In the genomic region with DNA sequence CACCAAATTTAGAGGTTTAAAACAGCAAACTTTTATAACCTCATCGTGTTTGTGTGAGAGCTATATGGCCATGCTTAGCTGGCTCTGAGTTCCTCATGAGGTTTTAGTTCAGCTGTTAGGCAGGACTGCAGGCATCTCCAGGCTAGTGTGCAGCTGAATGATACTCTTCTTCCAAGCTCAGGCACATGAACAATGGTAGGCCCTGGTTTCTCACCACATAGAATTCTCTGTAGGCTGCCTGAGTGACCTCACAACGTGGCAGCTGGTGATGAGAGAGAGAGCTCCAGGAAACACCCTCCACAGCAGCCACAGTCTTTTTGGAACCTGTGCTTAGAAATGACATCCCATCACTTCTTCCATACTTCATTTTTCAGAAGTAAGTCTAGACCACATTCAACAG, we compare ENCODE assay signal across 27 cellular contexts.
DNase-seq lines count a peak whose midpoint lies in the region; ATAC-seq, FAIRE-seq and TF ChIP-seq lines count a peak whose summit lies in the region.
"Had no signal": no experiment of that assay in that cellular context is flagged by ENCODE, and none has a peak within 500 bp of the region (broad histone marks: within the 10 kb centered on the region; RNA-seq: fewer than 3 reads in every experiment).

No MANE protein-coding gene starts in this region.

- no peaks in the 10 kb centered on the region for H3K79me2 ChIP-seq in mammary epithelial cell (ENCODE audit: insufficient read depth, low read length)
- H3K79me2 ChIP-seq in H1 (ENCODE audit: control insufficient read depth in 1 of 2, insufficient read depth in 2 of 2, low read length in 2 of 2): no peaks in the 10 kb centered on the region

- dilution Hi-C loops in mammary epithelial cell (cut with HindIII; ENCODE audit: low sequenced_read_pairs): no loop called here

- peak overlapping the region; percentile 42 for H3K14ac ChIP-seq in H1 (ENCODE audit: insufficient read length)

- no peak overlapping the region for H2BK5ac ChIP-seq in H1 (ENCODE audit: low read depth, low read length)

- H3K27me3 Mint-ChIP-seq in MCF 10A (ENCODE audit: insufficient read depth, unreplicated experiment) (no peaks in the 10 kb centered on the region), nephron (ENCODE audit: low read depth) (no peaks in the 10 kb centered on the region)
- H3K27me3 Mint-ChIP-seq: B cell had no signal

- no peaks in the 10 kb centered on the region for H3K9me3 Mint-ChIP-seq in MCF 10A (ENCODE audit: unreplicated experiment)
- H3K9me3 Mint-ChIP-seq in nephron: no peaks in the 10 kb centered on the region

- H3K27ac Mint-ChIP-seq in MCF 10A (ENCODE audit: low read depth, unreplicated experiment) (no peak overlapping the region), nephron (peak overlapping the region; percentile 40 to 71 (median 56))
- H3K27ac Mint-ChIP-seq: B cell; CD8-positive, alpha-beta T cell had no signal

- no peak overlapping the region for H3K4me2 ChIP-seq in mammary epithelial cell (ENCODE audit: insufficient read depth, low read depth, low read length)
- H3K4me2 ChIP-seq in H1 (ENCODE audit: insufficient read depth in 1 of 2, low read depth in 2 of 2, low read length in 2 of 2): no peak overlapping the region
- H3K4me2 ChIP-seq: SK-N-SH had no signal

- TF ChIP-seq RAD21 in H1 (IDR thresholded peaks at IDR 0.05 in 1 of 2, conservative IDR thresholded peaks at IDR 0.05 in 1 of 2; ENCODE audit: low read depth in 2 of 2, low read length in 2 of 2): no peak

- WGBS in mammary epithelial cell (ENCODE audit: low coverage, missing lambda C conversion rate): 55% methylated on average over 2 of the region's 2 CpGs
- WGBS in H1 (ENCODE audit: extremely low coverage in 1 of 2, insufficient coverage in 1 of 2, insufficient read length in 1 of 2, insufficient replicate concordance in 2 of 2, low coverage in 1 of 2, low lambda C conversion rate in 2 of 2, missing lambda C conversion rate in 1 of 2), 2 experiments: 95% methylated on average over 2 of the region's 2 CpGs; no CpG with 5 or more reads in 1 of the 2 experiments

- H2BK15ac ChIP-seq in H1 (ENCODE audit: low read length): no peak overlapping the region

- H2BK120ac ChIP-seq in H1 (replicated peaks; ENCODE audit: low read depth, low read length): no peak overlapping the region

- no peak for TF ChIP-seq POLR2A in H1 (IDR thresholded peaks at IDR 0.05; ENCODE audit: control extremely low read depth in 1 of 2, low read depth in 2 of 2, low read length in 2 of 2)

- H2AFZ ChIP-seq in mammary epithelial cell (ENCODE audit: low read depth, low read length): peak overlapping the region; percentile 46
- H2AFZ ChIP-seq in H1 (ENCODE audit: low read length): no peak overlapping the region

- BruUV-seq in mammary epithelial cell (replicated peaks; lab: Mats Ljungman, UMichigan) (no TSS peak), MCF 10A (replicated peaks; lab: Mats Ljungman, UMichigan) (no TSS peak)

- H3K4me3 ChIP-seq in mammary epithelial cell (replicated peaks in 1 of 3; ENCODE audit: insufficient read depth in 1 of 3, low read depth in 2 of 3, low read length in 3 of 3) (no peak overlapping the region), H1 (ENCODE audit: extremely low read depth in 1 of 4, insufficient read depth in 2 of 4, low read depth in 3 of 4, low read length in 4 of 4) (no peak overlapping the region)
- H3K4me3 ChIP-seq: GM12878, Peyer's patch had no signal

- POLR2A ChIA-PET in MCF 10A (lab: Yijun Ruan, JAX): interaction anchor here (0.7 kb wide), 1 partner anchor 23 kb away, joined by 3 read pairs; no protein-coding TSS in a partner anchor
- POLR2A ChIA-PET in H1 (lab: Charles Lee; ENCODE audit: partially characterized antibody): interaction anchor here (0.5 kb wide), 1 partner anchor 32 kb away, joined by 3 read pairs; no protein-coding TSS in a partner anchor

- no peak overlapping the region for H3K23ac ChIP-seq in H1 (ENCODE audit: insufficient read length)

- H3K4me3 Mint-ChIP-seq in MCF 10A (ENCODE audit: unreplicated experiment) (no peak overlapping the region), nephron (no peak overlapping the region)
- H3K4me3 Mint-ChIP-seq: B cell; CD8-positive, alpha-beta T cell had no signal

- H4K20me1 ChIP-seq in mammary epithelial cell (ENCODE audit: insufficient read depth, low read length) (no peaks in the 10 kb centered on the region), H1 (replicated peaks in 1 of 2; ENCODE audit: control insufficient read depth in 1 of 2, insufficient read depth in 2 of 2, low read length in 2 of 2) (no peaks in the 10 kb centered on the region)

- CTCF ChIA-PET in mammary epithelial cell (lab: Charles Lee; ENCODE audit: low non-redundant PET) (no interaction called here), MCF 10A (lab: Yijun Ruan, JAX) (interaction anchor here (0.6 kb wide), 1 partner anchor 1121 kb away, joined by 4 read pairs; no protein-coding TSS in a partner anchor), H1 (lab: Charles Lee; ENCODE audit: partially characterized antibody) (interaction anchor here (1.6 kb wide), 1 partner anchor 19 kb away, joined by 5 read pairs; no protein-coding TSS in a partner anchor)

- H3K27me3 ChIP-seq in mammary epithelial cell (ENCODE audit: insufficient read depth, low read length): no peaks in the 10 kb centered on the region
- H3K27me3 ChIP-seq in H1 (replicated peaks in 1 of 4; ENCODE audit: control insufficient read depth in 3 of 4, extremely low read depth in 1 of 4, insufficient read depth in 3 of 4, low read length in 3 of 4): no peaks in the 10 kb centered on the region
- H3K27me3 ChIP-seq: Peyer's patch had no signal

- H3K27ac ChIP-seq in mammary epithelial cell (ENCODE audit: insufficient read depth, low read depth, low read length) (no peak overlapping the region), H1 (ENCODE audit: low read depth, low read length) (no peak overlapping the region)
- H3K27ac ChIP-seq: 22Rv1, C4-2B, Peyer's patch had no signal

- H3K9ac ChIP-seq in mammary epithelial cell (ENCODE audit: insufficient read depth, low read length): no peak overlapping the region
- no peak overlapping the region for H3K9ac ChIP-seq in H1 (replicated peaks in 1 of 4; ENCODE audit: extremely low read depth in 1 of 4, low read depth in 3 of 4, low read length in 3 of 4)
- H3K9ac ChIP-seq: SK-N-SH had no signal

- H4K91ac ChIP-seq in H1 (replicated peaks; ENCODE audit: insufficient read length, low read length): no peak overlapping the region

- H2BK12ac ChIP-seq in H1 (ENCODE audit: low read depth, low read length): no peak overlapping the region

- intact Hi-C loops in mammary epithelial cell (cut with micrococcal nuclease) (no loop called here), MCF 10A (cut with micrococcal nuclease) (no loop called here)

- TF ChIP-seq EP300 in H1 (IDR thresholded peaks at IDR 0.05; ENCODE audit: borderline replicate concordance in 1 of 2, low read depth in 2 of 2, low read length in 2 of 2): no peak

- H3K56ac ChIP-seq in H1 (replicated peaks; ENCODE audit: insufficient read length, low read depth, low read length): no peak overlapping the region

- in situ Hi-C loops in mammary epithelial cell (cut with MboI; ENCODE audit: low sequenced_read_pairs in 2 of 2): no loop called here

- H2AK5ac ChIP-seq in H1 (ENCODE audit: low read depth, low read length): no peak overlapping the region

- ATAC-seq in HG02678 (IDR thresholded peaks at IDR 0.05; ENCODE audit: unreplicated experiment) (no peak), GM21786 (IDR thresholded peaks at IDR 0.05; ENCODE audit: unreplicated experiment) (no peak), HG02970 (IDR thresholded peaks at IDR 0.05; ENCODE audit: low FRiP score, unreplicated experiment) (no peak)
- ATAC-seq: CD8-positive, alpha-beta T cell; GM12878 had no signal

- no peak overlapping the region for H3K18ac ChIP-seq in H1 (ENCODE audit: extremely low read depth, low read length)

- no peak overlapping the region for H2BK20ac ChIP-seq in H1 (ENCODE audit: low read length)

- no peaks in the 10 kb centered on the region for H3K36me3 Mint-ChIP-seq in MCF 10A (ENCODE audit: insufficient read depth, unreplicated experiment)
- H3K36me3 Mint-ChIP-seq in nephron (ENCODE audit: low read depth): no peaks in the 10 kb centered on the region
- H3K36me3 Mint-ChIP-seq: CD8-positive, alpha-beta T cell had no signal

- no peak overlapping the region for H4K5ac ChIP-seq in H1 (ENCODE audit: insufficient read length, low read depth, low read length)

- no peaks in the 10 kb centered on the region for H3K36me3 ChIP-seq in mammary epithelial cell (ENCODE audit: insufficient read depth, low read length)
- H3K36me3 ChIP-seq in H1 (ENCODE audit: control insufficient read depth in 2 of 4, insufficient read depth in 4 of 4, low read length in 3 of 4): no peaks in the 10 kb centered on the region
- H3K36me3 ChIP-seq: Peyer's patch had no signal

- no peak for FAIRE-seq in H1 (lab: Jason Lieb, UNC)
- FAIRE-seq: GM12878 had no signal

- H3K4me1 Mint-ChIP-seq in MCF 10A (ENCODE audit: insufficient read depth, unreplicated experiment) (no peaks in the 10 kb centered on the region), nephron (peaks cover 14% of the 10 kb centered on the region)
- H3K4me1 Mint-ChIP-seq: B cell had no signal

- H3K4me1 ChIP-seq in mammary epithelial cell (ENCODE audit: insufficient read depth, low read length) (no peaks in the 10 kb centered on the region), H1 (replicated peaks in 1 of 4; ENCODE audit: control insufficient read depth in 3 of 4, insufficient read depth in 4 of 4, low read length in 3 of 4) (no peaks in the 10 kb centered on the region)
- H3K4me1 ChIP-seq: Caco-2, Peyer's patch had no signal

- no peaks in the 10 kb centered on the region for H3K79me1 ChIP-seq in H1 (ENCODE audit: low read depth, low read length)

- no peak overlapping the region for H4K8ac ChIP-seq in H1 (ENCODE audit: extremely low read depth, insufficient read depth, low read length)

- H3K23me2 ChIP-seq in H1 (ENCODE audit: low read depth, low read length): no peaks in the 10 kb centered on the region

- H3K9me3 ChIP-seq in mammary epithelial cell (replicated peaks; ENCODE audit: insufficient read depth, low read length) (no peaks in the 10 kb centered on the region), H1 (ENCODE audit: insufficient read depth in 2 of 2, low read depth in 1 of 2, low read length in 1 of 2) (no peaks in the 10 kb centered on the region)
- H3K9me3 ChIP-seq: Caco-2, Peyer's patch, SK-N-SH had no signal

- no peak for TF ChIP-seq CTCF in mammary epithelial cell (conservative IDR thresholded peaks at IDR 0.05 in 1 of 2, IDR thresholded peaks at IDR 0.05 in 1 of 2; ENCODE audit: extremely low read depth in 1 of 2, insufficient read depth in 1 of 2, low read depth in 1 of 2, low read length in 2 of 2)
- TF ChIP-seq CTCF in MCF 10A (IDR thresholded peaks at IDR 0.05; ENCODE audit: unreplicated experiment): no peak
- no peak for TF ChIP-seq CTCF in H1 (IDR thresholded peaks at IDR 0.05; ENCODE audit: control extremely low read depth in 1 of 3, insufficient read depth in 1 of 3, low read depth in 1 of 3, low read length in 3 of 3)
- no peak for TF ChIP-seq CTCF in nephron (IDR thresholded peaks at IDR 0.05; ENCODE audit: unreplicated experiment in 3 of 3)

- no peak overlapping the region for H3K4ac ChIP-seq in H1 (replicated peaks; ENCODE audit: insufficient read length, low read depth, low read length)

- no peak for DNase-seq in mammary epithelial cell
- DNase-seq in MCF 10A (ENCODE audit: unreplicated experiment): no peak
- DNase-seq in H1 (ENCODE audit: low read depth in 1 of 2, low spot score in 2 of 2): no peak
- no peak for DNase-seq in NCI-H187 treated with DMSO at 0.1 percent for 48 hours (lab: John Stamatoyannopoulos, UW)
- DNase-seq: Caco-2; CD8-positive, alpha-beta T cell; DMS 273 treated with DMSO at 0.1 percent for 48 hours; DMS79; EL; GDM1; KG1; NCI-H1048; NCI-H1694; NCI-H2227 treated with DMSO at 0.1 percent for 48 hours; NCI-H526 treated with DMSO at 0.1 percent for 48 hours; OCI-M1; Peyer's patch; SIG-M5 had no signal
